ENCODE assay signal across 8 cellular contexts in genomic region chr10:124740374-124741280, GRCh38. TPM values are rescaled to one million over a fixed set of nuclear protein-coding genes. Genes with fewer than 3 reads are reported as not detected.
DNase-seq lines count a peak whose midpoint lies in the region; ATAC-seq and TF ChIP-seq lines count a peak whose summit lies in the region.

No MANE protein-coding gene starts in this region.

- no peaks in the 10 kb centered on the region for H3K36me3 ChIP-seq in BLaER1 treated with 17β-estradiol and CSF1 and Interleukin-3, amounts not matched to agents 10 nM and 100 nM
- H3K36me3 ChIP-seq in KMS-11 (ENCODE audit: insufficient read depth), result no peaks in the 10 kb centered on the region

- H3K4me3 ChIP-seq in BLaER1 treated with 17β-estradiol and CSF1 and Interleukin-3, amounts not matched to agents 10 nM and 100 nM, result peak overlapping the region; percentile 2 to 98 (median 62); a peak in 12 of 20 replicates
- H3K4me3 ChIP-seq in KMS-11 (IDR thresholded peaks at IDR 0.05; ENCODE audit: insufficient read depth, low read depth, low read length), result no peak overlapping the region

- peaks cover 12 to 67% (median 47%) of the 10 kb centered on the region in 11 experiments; a peak in 21 of 22 replicates for H4K20me1 ChIP-seq in BLaER1 treated with 17β-estradiol and CSF1 and Interleukin-3, amounts not matched to agents 10 nM and 100 nM
- no peaks in the 10 kb centered on the region for H4K20me1 ChIP-seq in KMS-11 (ENCODE audit: insufficient read depth)

- H3K4me2 ChIP-seq in BLaER1 treated with 17β-estradiol and CSF1 and Interleukin-3, amounts not matched to agents 10 nM and 100 nM, result peak overlapping the region; percentile 80 to 97 (median 94)
- H3K4me2 ChIP-seq in KMS-11, result peak overlapping the region; percentile 95

- H3K9me3 Mint-ChIP-seq in immature natural killer cell, result no peaks in the 10 kb centered on the region
- H3K9me3 Mint-ChIP-seq in stimulated activated effector memory CD8-positive, alpha-beta T cell treated with anti-CD3 and anti-CD28 coated beads, Interleukin-12 subunit alpha, Interleukin-12 subunit beta, amount 100 ng/mL, for 72 hours, result no peaks in the 10 kb centered on the region

- H3K9ac ChIP-seq in BLaER1 treated with 17β-estradiol and CSF1 and Interleukin-3, amounts not matched to agents 10 nM and 100 nM, result peak overlapping the region; percentile 67 to 96 (median 93); a peak in 21 of 22 replicates
- peak overlapping the region; percentile 77 for H3K9ac ChIP-seq in KMS-11

- TF ChIP-seq CTCF in KMS-11 (conservative IDR thresholded peaks at IDR 0.05; ENCODE audit: low read depth, low read length), result no peak

- H3K36me3 Mint-ChIP-seq in immature natural killer cell, result no peaks in the 10 kb centered on the region
- H3K36me3 Mint-ChIP-seq in stimulated activated effector memory CD8-positive, alpha-beta T cell treated with anti-CD3 and anti-CD28 coated beads, Interleukin-12 subunit alpha, Interleukin-12 subunit beta, amount 100 ng/mL, for 72 hours, result peaks cover 47% of the 10 kb centered on the region

- H3K9me3 ChIP-seq in BLaER1 treated with 17β-estradiol and CSF1 and Interleukin-3, amounts not matched to agents 10 nM and 100 nM (replicated peaks in 1 of 11), result no peaks in the 10 kb centered on the region

- DNase-seq in anterior cingulate cortex (lab: John Stamatoyannopoulos, UW) (peak in 40 of 58 donors; percentile 27 to 73 (median 56)), immature natural killer cell (no peak), NCI-H2081 treated with DMSO at 0.1 percent for 48 hours (lab: John Stamatoyannopoulos, UW) (no peak), DMS53 (lab: John Stamatoyannopoulos, UW) (no peak)
- DNase-seq in stimulated activated effector memory CD8-positive, alpha-beta T cell treated with anti-CD3 and anti-CD28 coated beads, Interleukin-12 subunit alpha, Interleukin-12 subunit beta, amount 100 ng/mL, for 72 hours (ENCODE audit: low spot score in 2 of 2), result peak in 1 of 2 donors; percentile 64

- H3K4me1 Mint-ChIP-seq in immature natural killer cell, result peaks cover 82 to 85% of the 10 kb centered on the region in 2 donors
- peaks cover 80% of the 10 kb centered on the region for H3K4me1 Mint-ChIP-seq in stimulated activated effector memory CD8-positive, alpha-beta T cell treated with anti-CD3 and anti-CD28 coated beads, Interleukin-12 subunit alpha, Interleukin-12 subunit beta, amount 100 ng/mL, for 72 hours

- no peak overlapping the region for H2AFZ ChIP-seq in KMS-11 (ENCODE audit: low read depth)

- peak overlapping the region; percentile 93 to 99 (median 96) for H3K4me3 Mint-ChIP-seq in immature natural killer cell
- peak overlapping the region; percentile 89 for H3K4me3 Mint-ChIP-seq in stimulated activated effector memory CD8-positive, alpha-beta T cell treated with anti-CD3 and anti-CD28 coated beads, Interleukin-12 subunit alpha, Interleukin-12 subunit beta, amount 100 ng/mL, for 72 hours

- peaks cover 60% of the 10 kb centered on the region for H3K79me2 ChIP-seq in KMS-11 (ENCODE audit: insufficient read depth, low read depth)

- H3K27me3 ChIP-seq in BLaER1 treated with 17β-estradiol and CSF1 and Interleukin-3, amounts not matched to agents 10 nM and 100 nM, result no peaks in the 10 kb centered on the region
- no peaks in the 10 kb centered on the region for H3K27me3 ChIP-seq in KMS-11 (ENCODE audit: insufficient read depth, low read depth)

- H3K27ac ChIP-seq in BLaER1 treated with 17β-estradiol and CSF1 and Interleukin-3, amounts not matched to agents 10 nM and 100 nM, result peak overlapping the region; percentile 57 to 94 (median 92); a peak in 21 of 22 replicates
- peak overlapping the region; percentile 92 for H3K27ac ChIP-seq in KMS-11

- peak overlapping the region; percentile 95 to 99 (median 96) for H3K27ac Mint-ChIP-seq in immature natural killer cell
- peak overlapping the region; percentile 90 for H3K27ac Mint-ChIP-seq in stimulated activated effector memory CD8-positive, alpha-beta T cell treated with anti-CD3 and anti-CD28 coated beads, Interleukin-12 subunit alpha, Interleukin-12 subunit beta, amount 100 ng/mL, for 72 hours

- peaks cover 16 to 40% (median 32%) of the 10 kb centered on the region in 3 donors for H3K27me3 Mint-ChIP-seq in immature natural killer cell (ENCODE audit: low read depth in 3 of 3)

- peak; percentile 11 for ATAC-seq in GM19397 (IDR thresholded peaks at IDR 0.05; ENCODE audit: unreplicated experiment)
- ATAC-seq in stimulated activated effector memory CD8-positive, alpha-beta T cell treated with anti-CD3 and anti-CD28 coated beads, Interleukin-12 subunit alpha, Interleukin-12 subunit beta, amount 100 ng/mL, for 72 hours, result peak; percentile 11

- H3K4me1 ChIP-seq in BLaER1 treated with 17β-estradiol and CSF1 and Interleukin-3, amounts not matched to agents 10 nM and 100 nM, result peaks cover 77 to 82% (median 81%) of the 10 kb centered on the region in 10 experiments
- peaks cover 82% of the 10 kb centered on the region for H3K4me1 ChIP-seq in KMS-11 (ENCODE audit: low read depth, poor library complexity, severe bottlenecking)

RNA-seq across cellular contexts. Expression of gene FAM53B, which starts 3.6 kb away (rescaled TPM):
- polyA plus RNA-seq in immature natural killer cell, result 10 to 100 TPM; 12.1 to 62.1 (median 23.8) TPM

RNA-seq across cellular contexts. Expression of gene EEF1AKMT2, which starts 51.1 kb away (rescaled TPM):
- 10 to 100 TPM; 15.9 to 24.0 (median 18.5) TPM for polyA plus RNA-seq in immature natural killer cell

Comparison
In these comparisons a context has a peak if more than half of its experiments do, and no peak if none do; other contexts are left out.
1. DNase-seq: peak in anterior cingulate cortex (40 of 58); none in immature natural killer cell (0 of 3), NCI-H2081 treated with DMSO at 0.1 percent for 48 hours (single experiment) and DMS53 (single experiment).